In the genomic region with DNA sequence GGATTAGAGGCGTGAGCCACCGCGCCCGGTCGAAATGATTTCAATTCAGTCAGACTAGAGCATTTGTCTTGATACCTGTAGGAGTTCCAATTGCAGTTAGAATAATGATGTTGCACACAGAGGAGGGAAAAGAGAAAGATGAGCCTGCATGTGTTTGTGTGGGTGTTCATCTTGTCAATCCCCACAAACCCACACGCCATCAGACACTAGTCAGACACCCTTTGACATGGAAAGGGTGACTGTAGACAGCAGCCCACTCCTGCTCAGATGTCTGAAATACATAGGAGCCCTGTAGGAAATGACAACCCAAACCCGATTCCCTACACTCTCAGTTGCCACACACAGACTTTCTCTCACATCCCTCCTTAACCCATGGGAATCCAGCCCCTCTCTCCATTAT, we compare ENCODE assay signal across 19 cellular contexts.
"Had no signal": no experiment of that assay in that cellular context is flagged by ENCODE, and none has a peak within 500 bp of the region (broad histone marks: within the 10 kb centered on the region; RNA-seq: fewer than 3 reads in every experiment).

No MANE protein-coding gene starts in this region.

- H3K4me2 ChIP-seq: smooth muscle cell had no signal

- H3K4me3 ChIP-seq: dorsolateral prefrontal cortex, lower lobe of right lung, ovary, psoas muscle, right lobe of liver, smooth muscle cell, thoracic aorta, tibial nerve, upper lobe of left lung had no signal

- H3K4me1 ChIP-seq: lower lobe of right lung, psoas muscle, upper lobe of left lung had no signal

- H3K4me1 Mint-ChIP-seq: naive thymus-derived CD8-positive, alpha-beta T cell; nephron progenitor cell had no signal

- H3K9me3 Mint-ChIP-seq: naive thymus-derived CD8-positive, alpha-beta T cell; nephron progenitor cell had no signal

- H3K27me3 Mint-ChIP-seq: naive thymus-derived CD8-positive, alpha-beta T cell had no signal

- H3K27ac Mint-ChIP-seq: naive thymus-derived CD8-positive, alpha-beta T cell; nephron progenitor cell had no signal

- H3K36me3 ChIP-seq: lower lobe of right lung, ovary, thoracic aorta had no signal

- H3K27ac ChIP-seq: dorsolateral prefrontal cortex, lower lobe of right lung, ovary, psoas muscle, right lobe of liver, thoracic aorta, tibial nerve, upper lobe of left lung had no signal

- ATAC-seq: left ventricle myocardium superior; lower lobe of right lung; naive thymus-derived CD8-positive, alpha-beta T cell; psoas muscle; right lobe of liver had no signal

- H3K27me3 ChIP-seq: dorsolateral prefrontal cortex, ovary, right lobe of liver, tibial nerve, upper lobe of left lung had no signal

- H3K4me3 Mint-ChIP-seq: naive thymus-derived CD8-positive, alpha-beta T cell; nephron progenitor cell had no signal

- H3K9me3 ChIP-seq: lower lobe of right lung, ovary, psoas muscle, right lobe of liver, thoracic aorta, tibial nerve, upper lobe of left lung had no signal

- DNase-seq: dorsolateral prefrontal cortex; effector CD4-positive, alpha-beta T cell; left ventricle myocardium superior; lower lobe of right lung; naive thymus-derived CD8-positive, alpha-beta T cell; nephron progenitor cell; ovary; posterior cingulate gyrus; psoas muscle; right lobe of liver; stimulated activated CD4-positive, alpha-beta T cell treated with anti-CD3 and anti-CD28 coated beads, Interleukin-12 subunit alpha, Interleukin-12 subunit beta, amount 100 ng/mL, for 4 hours; stimulated activated CD4-positive, alpha-beta T cell treated with anti-CD3 and anti-CD28 coated beads, Interleukin-1b, Interleukin-23, amount 100 ng/mL, for 48 hours; stimulated activated CD4-positive, alpha-beta T cell treated with anti-CD3 and anti-CD28 coated beads, Interleukin-4, amount 100 ng/mL, for 1 hour; stimulated activated CD8-positive, alpha-beta memory T cell treated with anti-CD3 and anti-CD28 coated beads, Interleukin-4, amount 100 ng/mL, for 48 hours; stimulated activated naive CD4-positive, alpha-beta T cell treated with Interleukin-2 at 50 U/mL for 16 hours had no signal
